8 cellular contexts compared by ENCODE assay signal in the genomic region with DNA sequence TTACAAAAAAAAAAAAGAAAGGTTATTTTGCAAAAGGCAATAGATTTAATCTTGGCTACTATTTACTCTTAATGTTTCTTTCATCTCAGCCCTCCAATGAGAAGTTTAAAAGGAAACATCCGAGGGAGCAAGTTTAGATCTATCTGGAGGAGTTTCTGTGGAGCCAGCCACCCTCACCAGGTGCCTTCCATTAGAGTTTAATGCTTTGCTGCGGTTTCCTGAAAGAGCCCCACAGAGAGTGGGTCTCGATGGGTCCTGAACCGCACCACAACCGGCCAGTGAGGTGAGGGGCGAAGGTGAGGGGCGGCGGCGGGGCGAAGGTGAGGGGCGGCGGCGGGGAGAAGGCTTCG. TPM values are rescaled to one million over a fixed set of nuclear protein-coding genes. Genes with fewer than 3 reads are reported as not detected.
DNase-seq lines count a peak whose midpoint lies in the region; ATAC-seq and TF ChIP-seq lines count a peak whose summit lies in the region.

No MANE protein-coding gene starts in this region.

- no peak for TF ChIP-seq CTCF in ascending aorta (IDR thresholded peaks at IDR 0.05)

- peak overlapping the region; percentile 84 for H3K27ac Mint-ChIP-seq in activated CD4-positive, alpha-beta T cell treated with anti-CD3 and anti-CD28 coated beads for 36 hours
- peak overlapping the region; percentile 99 for H3K27ac Mint-ChIP-seq in stimulated activated naive CD8-positive, alpha-beta T cell treated with anti-CD3 and anti-CD28 coated beads, Interleukin-15, amount 100 ng/mL, for 72 hours

- ATAC-seq in activated CD4-positive, alpha-beta T cell treated with anti-CD3 and anti-CD28 coated beads for 36 hours = peak; percentile 4
- no peak for ATAC-seq in stimulated activated naive CD8-positive, alpha-beta T cell treated with anti-CD3 and anti-CD28 coated beads, Interleukin-15, amount 100 ng/mL, for 72 hours

- no peak for DNase-seq in activated CD4-positive, alpha-beta T cell treated with anti-CD3 and anti-CD28 coated beads for 36 hours
- DNase-seq in activated CD4-positive, alpha-beta T cell treated with anti-CD3 and anti-CD28 coated beads for 1 hour = no peak
- peak; percentile 35 for DNase-seq in HT-29 (ENCODE audit: low spot score)
- no peak for DNase-seq in ascending aorta (ENCODE audit: low spot score in 2 of 2)
- peak in 1 of 2 donors; percentile 23 for DNase-seq in stimulated activated naive CD8-positive, alpha-beta T cell treated with anti-CD3 and anti-CD28 coated beads, Interleukin-15, amount 100 ng/mL, for 72 hours
- no peak for DNase-seq in 8988T
- DNase-seq in stimulated activated CD4-positive, alpha-beta T cell treated with anti-CD3 and anti-CD28 coated beads, Interleukin-4, amount 100 ng/mL, for 24 hours = no peak

- peaks cover 11% of the 10 kb centered on the region for H3K4me1 Mint-ChIP-seq in activated CD4-positive, alpha-beta T cell treated with anti-CD3 and anti-CD28 coated beads for 36 hours
- H3K4me1 Mint-ChIP-seq in stimulated activated naive CD8-positive, alpha-beta T cell treated with anti-CD3 and anti-CD28 coated beads, Interleukin-15, amount 100 ng/mL, for 72 hours = peaks cover 17% of the 10 kb centered on the region

- peak overlapping the region; percentile 76 to 77 for H3K27ac ChIP-seq in ascending aorta

- POLR2A ChIA-PET in activated CD4-positive, alpha-beta T cell treated with anti-CD3 and anti-CD28 coated beads for 36 hours (lab: Charles Lee) = no interaction called here

- H3K9me3 Mint-ChIP-seq in activated CD4-positive, alpha-beta T cell treated with anti-CD3 and anti-CD28 coated beads for 36 hours (ENCODE audit: low read depth) = no peaks in the 10 kb centered on the region
- H3K9me3 Mint-ChIP-seq in stimulated activated naive CD8-positive, alpha-beta T cell treated with anti-CD3 and anti-CD28 coated beads, Interleukin-15, amount 100 ng/mL, for 72 hours = no peaks in the 10 kb centered on the region

- CTCF ChIA-PET in activated CD4-positive, alpha-beta T cell treated with anti-CD3 and anti-CD28 coated beads for 36 hours (lab: Charles Lee) = interaction anchor here (0.7 to 1.2 kb wide), 2 partner anchors 9 to 812 kb away, joined by 4 to 5 read pairs; no protein-coding TSS in a partner anchor

- peak overlapping the region; percentile 74 to 100 for H3K4me3 ChIP-seq in ascending aorta
- peak overlapping the region; percentile 81 for H3K4me3 ChIP-seq in iPS-18c (ENCODE audit: insufficient read depth, low read depth, low read length)

- H3K27me3 Mint-ChIP-seq in activated CD4-positive, alpha-beta T cell treated with anti-CD3 and anti-CD28 coated beads for 36 hours = no peaks in the 10 kb centered on the region
- no peaks in the 10 kb centered on the region for H3K27me3 Mint-ChIP-seq in stimulated activated naive CD8-positive, alpha-beta T cell treated with anti-CD3 and anti-CD28 coated beads, Interleukin-15, amount 100 ng/mL, for 72 hours

- intact Hi-C loops in activated CD4-positive, alpha-beta T cell treated with anti-CD3 and anti-CD28 coated beads for 36 hours (cut with DNase I, micrococcal nuclease) = loop anchor here (1.0 to 5.0 kb wide), 4 partner anchors 685 to 1736 kb away; a partner anchor contains a TSS
- intact Hi-C loops in ascending aorta (cut with DNase I) = loop anchor here (5.0 to 10.0 kb wide), 6 partner anchors 608 to 1735 kb away; a partner anchor contains a TSS

- H3K4me3 Mint-ChIP-seq in activated CD4-positive, alpha-beta T cell treated with anti-CD3 and anti-CD28 coated beads for 36 hours = peak overlapping the region; percentile 77
- peak overlapping the region; percentile 94 to 97 for H3K4me3 Mint-ChIP-seq in stimulated activated naive CD8-positive, alpha-beta T cell treated with anti-CD3 and anti-CD28 coated beads, Interleukin-15, amount 100 ng/mL, for 72 hours

- H3K4me1 ChIP-seq in ascending aorta = peaks cover 0 to 3% of the 10 kb centered on the region in 2 donors

- H3K36me3 ChIP-seq in ascending aorta = no peaks in the 10 kb centered on the region

- peaks cover 1% of the 10 kb centered on the region for H3K36me3 Mint-ChIP-seq in activated CD4-positive, alpha-beta T cell treated with anti-CD3 and anti-CD28 coated beads for 36 hours (ENCODE audit: low read depth)

- H3K27me3 ChIP-seq in ascending aorta = no peaks in the 10 kb centered on the region

- peaks cover 0 to 5% of the 10 kb centered on the region in 2 donors for H3K9me3 ChIP-seq in ascending aorta
- H3K9me3 ChIP-seq in iPS-18c (ENCODE audit: control insufficient read depth, insufficient read depth, low read length) = no peaks in the 10 kb centered on the region

RNA-seq across cellular contexts. Expression of a gene that starts 0.6 kb away (rescaled TPM):
- under 1 TPM; 0.56 to 0.87 TPM for total RNA-seq in activated CD4-positive, alpha-beta T cell treated with anti-CD3 and anti-CD28 coated beads for 36 hours
- 0.99 and 3.4 TPM in 2 replicates for total RNA-seq in HT-29 (2014; rRNA removed; shearing (Covaris generic))
- 2.6 TPM for total RNA-seq in ascending aorta

RNA-seq across cellular contexts. Expression of a gene that starts 0.8 kb away (rescaled TPM):
- total RNA-seq in activated CD4-positive, alpha-beta T cell treated with anti-CD3 and anti-CD28 coated beads for 36 hours = not detected
- 0.81 and 0.91 TPM in 2 replicates for total RNA-seq in HT-29 (2014; rRNA removed; shearing (Covaris generic))
- not detected for total RNA-seq in ascending aorta
